Comparison of ENCODE assay signal across 1 cellular context in the genomic region with DNA sequence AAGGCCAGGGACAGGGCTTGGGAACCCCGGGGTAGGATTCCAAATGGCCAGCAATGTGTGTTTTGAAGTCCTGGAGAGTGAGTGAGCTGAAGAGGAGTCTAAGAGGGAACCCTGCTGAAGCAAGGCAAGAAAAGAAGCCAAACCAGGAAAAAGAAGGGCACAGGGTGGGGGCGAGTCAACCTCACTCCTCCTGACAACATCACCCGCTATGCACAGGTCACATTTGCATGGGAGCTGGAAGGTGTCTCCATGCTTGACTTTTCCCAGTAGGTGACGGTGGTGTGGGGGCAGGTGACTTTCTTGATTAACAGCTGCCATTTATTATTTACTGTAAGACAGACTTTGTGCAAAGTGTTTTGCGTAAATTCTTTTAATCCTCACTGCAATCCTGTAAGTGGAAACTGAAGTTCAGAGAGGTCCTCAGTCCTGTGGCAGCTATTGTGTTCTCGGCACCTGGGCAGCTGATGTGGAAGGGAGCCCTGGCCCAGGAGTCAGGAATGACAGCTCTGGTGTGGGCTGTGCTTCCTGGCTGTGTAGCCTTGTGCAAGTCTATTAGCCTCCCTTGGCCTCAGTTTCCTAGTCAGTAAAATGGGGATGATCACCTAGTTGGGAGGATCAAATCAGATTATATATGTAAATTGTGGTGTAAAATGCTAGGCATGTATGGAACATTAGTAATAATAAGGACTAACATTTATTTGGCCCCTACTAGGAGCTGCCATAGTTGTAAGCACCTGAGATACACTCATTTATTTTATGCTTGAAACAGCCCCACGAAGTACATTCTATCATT.
TF ChIP-seq lines count a peak whose summit lies in the region.

No MANE protein-coding gene starts in this region.

TF ChIP-seq in GM23338, 12 proteins besides CTCF, POLR2A, EP300 and RAD21:
- no peak for TF ChIP-seq ZNF462 (CRISPR knock-in tag; IDR thresholded peaks at IDR 0.05)
- TF ChIP-seq EZH2phosphoT487 (IDR thresholded peaks at IDR 0.05; ENCODE audit: unreplicated experiment), result no peak
- no peak for TF ChIP-seq EZH2 (IDR thresholded peaks at IDR 0.05; ENCODE audit: low read depth, unreplicated experiment)
- no peak for TF ChIP-seq CREB1 (CRISPR knock-in tag; IDR thresholded peaks at IDR 0.05; ENCODE audit: low read depth)
- no peak for TF ChIP-seq POLR2AphosphoS5 (IDR thresholded peaks at IDR 0.05; ENCODE audit: low read depth)
- TF ChIP-seq JUNB (IDR thresholded peaks at IDR 0.05; ENCODE audit: unreplicated experiment), result no peak
- TF ChIP-seq STAT1 (IDR thresholded peaks at IDR 0.05; ENCODE audit: unreplicated experiment), result no peak
- TF ChIP-seq NANOG (IDR thresholded peaks at IDR 0.05; ENCODE audit: borderline replicate concordance), result no peak
- no peak for TF ChIP-seq REST (IDR thresholded peaks at IDR 0.05; ENCODE audit: unreplicated experiment)
- TF ChIP-seq ZNF114 (CRISPR knock-in tag; IDR thresholded peaks at IDR 0.05), result no peak
- TF ChIP-seq ETS1 (IDR thresholded peaks at IDR 0.05), result no peak
- no peak for TF ChIP-seq ZNF331 (CRISPR knock-in tag; IDR thresholded peaks at IDR 0.05; ENCODE audit: low read depth)
TF ChIP-seq in GM23338: peak in this region for 0.
